ENCODE assay signal across 8 cellular contexts in the genomic region with DNA sequence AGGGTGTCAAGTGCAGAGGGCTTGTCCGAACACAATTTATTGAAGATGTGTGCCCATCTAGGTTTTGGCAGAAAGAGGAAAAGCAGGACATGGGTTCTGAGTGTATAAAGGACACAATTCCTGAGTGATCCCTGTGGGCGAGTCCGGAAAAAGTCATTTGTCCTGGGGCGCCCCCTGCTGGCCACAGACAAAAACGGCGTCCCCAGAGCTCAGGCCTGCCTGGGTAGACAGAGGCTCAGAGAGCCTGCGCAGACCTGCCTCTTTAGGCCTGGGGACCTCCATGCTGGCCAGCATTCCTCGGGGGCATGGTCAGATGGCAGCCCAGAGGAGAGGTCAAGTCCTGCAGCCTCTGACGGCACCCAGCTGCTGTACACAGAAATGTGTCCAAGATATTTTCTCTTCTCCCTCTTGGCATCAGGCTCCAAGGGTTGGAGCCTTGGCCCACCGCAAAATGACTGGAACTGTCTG.
DNase-seq lines count a peak whose midpoint lies in the region; ATAC-seq and TF ChIP-seq lines count a peak whose summit lies in the region.

No MANE protein-coding gene starts in this region.

- H4K20me1 ChIP-seq in OCI-LY7 (ENCODE audit: insufficient read depth, low read length) = no peaks in the 10 kb centered on the region

- no TSS peak for BruUV-seq in OCI-LY7 (replicated peaks; lab: Mats Ljungman, UMichigan)

- no peak overlapping the region for H3K27ac Mint-ChIP-seq in nephron progenitor cell
- peak overlapping the region in 1 of 2 donors; percentile 89 for H3K27ac Mint-ChIP-seq in stimulated activated naive CD8-positive, alpha-beta T cell treated with anti-CD3 and anti-CD28 coated beads, Interleukin-15, amount 100 ng/mL, for 72 hours

- peaks cover 16% of the 10 kb centered on the region for H3K4me1 ChIP-seq in OCI-LY7 (ENCODE audit: insufficient read depth, low read length, poor library complexity, severe bottlenecking)

- DNase-seq in EH (ENCODE audit: low read depth) (peak; percentile 76), HT1080 (ENCODE audit: low read depth) (peak; percentile 76), OCI-LY7 (ENCODE audit: low spot score) (peak; percentile 69), fibroblast of mammary gland (ENCODE audit: low read depth) (peak; percentile 59), nephron progenitor cell (peak; percentile 92)
- DNase-seq in activated T-cell treated with anti-CD3 and anti-CD28 coated beads, Interleukin-2, amount 50 U/mL, for 48 hours = peak; percentile 84 to 87
- DNase-seq in stimulated activated naive CD8-positive, alpha-beta T cell treated with anti-CD3 and anti-CD28 coated beads, Interleukin-15, amount 100 ng/mL, for 72 hours = peak; percentile 64 to 72

- peak; percentile 84 for ATAC-seq in stimulated activated naive CD8-positive, alpha-beta T cell treated with anti-CD3 and anti-CD28 coated beads, Interleukin-15, amount 100 ng/mL, for 72 hours
- no peak for ATAC-seq in HG03108 (IDR thresholded peaks at IDR 0.05; ENCODE audit: unreplicated experiment)

- TF ChIP-seq CTCF in OCI-LY7 (conservative IDR thresholded peaks at IDR 0.05; ENCODE audit: low read length) (peak; percentile 94), fibroblast of mammary gland (conservative IDR thresholded peaks at IDR 0.05; ENCODE audit: control insufficient read depth, insufficient read depth, low read depth, low read length) (peak; percentile 77), nephron progenitor cell (IDR thresholded peaks at IDR 0.05) (peak; percentile 92)

- intact Hi-C loops in OCI-LY7 (cut with micrococcal nuclease; ENCODE audit: unreplicated experiment) = loop anchor here (1.0 to 5.0 kb wide), 3 partner anchors 65 to 115 kb away; partner anchors contain the start of gene LRP8

- no peaks in the 10 kb centered on the region for H3K36me3 ChIP-seq in OCI-LY7 (ENCODE audit: insufficient read depth, low read length)

- no peaks in the 10 kb centered on the region for H3K36me3 Mint-ChIP-seq in nephron progenitor cell (ENCODE audit: low read depth)

- H2AFZ ChIP-seq in OCI-LY7 (ENCODE audit: low read length) = no peak overlapping the region

- H3K4me1 Mint-ChIP-seq in nephron progenitor cell = peaks cover 64% of the 10 kb centered on the region
- no peaks in the 10 kb centered on the region for H3K4me1 Mint-ChIP-seq in stimulated activated naive CD8-positive, alpha-beta T cell treated with anti-CD3 and anti-CD28 coated beads, Interleukin-15, amount 100 ng/mL, for 72 hours

- CTCF ChIA-PET in OCI-LY7 (lab: Charles Lee; ENCODE audit: unreplicated experiment) = interaction anchor here (1.0 kb wide), 1 partner anchor 131 kb away, joined by 3 read pairs; no protein-coding TSS in a partner anchor

- no peak overlapping the region for H3K4me2 ChIP-seq in OCI-LY7 (ENCODE audit: low read length)

- no peak overlapping the region for H3K27ac ChIP-seq in OCI-LY7 (ENCODE audit: low read depth, low read length, poor library complexity, severe bottlenecking)

- POLR2A ChIA-PET in OCI-LY7 (lab: Charles Lee) = interaction anchor here (0.6 kb wide), 1 partner anchor 102 kb away, joined by 3 read pairs; no protein-coding TSS in a partner anchor

- H3K9me3 Mint-ChIP-seq in nephron progenitor cell = peaks cover under 1% of the 10 kb centered on the region
- H3K9me3 Mint-ChIP-seq in stimulated activated naive CD8-positive, alpha-beta T cell treated with anti-CD3 and anti-CD28 coated beads, Interleukin-15, amount 100 ng/mL, for 72 hours = no peaks in the 10 kb centered on the region

- H3K4me3 Mint-ChIP-seq in nephron progenitor cell = no peak overlapping the region
- H3K4me3 Mint-ChIP-seq in stimulated activated naive CD8-positive, alpha-beta T cell treated with anti-CD3 and anti-CD28 coated beads, Interleukin-15, amount 100 ng/mL, for 72 hours = no peak overlapping the region

- H3K9me2 ChIP-seq in OCI-LY7 (ENCODE audit: insufficient read depth, low read length) = no peaks in the 10 kb centered on the region

- no peaks in the 10 kb centered on the region for H3K79me2 ChIP-seq in OCI-LY7 (ENCODE audit: insufficient read depth, low read depth, low read length)

- no peaks in the 10 kb centered on the region for H3K9me3 ChIP-seq in OCI-LY7 (ENCODE audit: low read length)

- H3K27me3 Mint-ChIP-seq in nephron progenitor cell (ENCODE audit: low read depth, poor library complexity) = peaks cover 9% of the 10 kb centered on the region
- no peaks in the 10 kb centered on the region for H3K27me3 Mint-ChIP-seq in stimulated activated naive CD8-positive, alpha-beta T cell treated with anti-CD3 and anti-CD28 coated beads, Interleukin-15, amount 100 ng/mL, for 72 hours

- H3K4me3 ChIP-seq in OCI-LY7 (ENCODE audit: low read depth, low read length, poor library complexity, severe bottlenecking) (no peak overlapping the region), fibroblast of mammary gland (ENCODE audit: control insufficient read depth, low read depth, low read length) (no peak overlapping the region)
